ENCODE assay signal across 8 cellular contexts in the genomic region with DNA sequence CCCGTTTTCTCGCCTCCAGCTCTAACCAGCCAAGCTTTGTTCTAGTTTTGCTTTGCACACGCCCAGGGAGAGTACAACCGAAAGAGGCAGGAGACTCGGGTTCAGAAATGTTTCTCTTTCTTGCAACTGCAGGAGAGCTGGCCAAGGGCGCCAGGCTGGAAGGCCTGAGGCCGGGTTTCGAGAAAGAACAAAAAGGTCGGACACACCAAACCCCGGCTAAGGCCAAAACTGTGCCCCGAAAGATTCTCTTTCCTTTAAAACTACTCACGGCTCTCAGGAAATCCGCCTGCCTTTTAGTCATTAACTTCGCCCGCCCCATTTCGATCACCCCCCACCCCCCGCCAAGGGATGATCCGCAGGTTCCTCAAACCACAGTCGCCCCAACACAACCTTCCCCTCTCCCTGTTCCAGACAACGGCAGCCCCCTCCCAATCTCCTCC. TPM values are rescaled to one million over a fixed set of nuclear protein-coding genes. Genes with fewer than 3 reads are reported as not detected.
DNase-seq lines count a peak whose midpoint lies in the region; ATAC-seq, FAIRE-seq and TF ChIP-seq lines count a peak whose summit lies in the region.

No MANE protein-coding gene starts in this region.

- no peak for FAIRE-seq in pancreas (lab: Jason Lieb, UNC)

- ATAC-seq in GM18868 (IDR thresholded peaks at IDR 0.05; ENCODE audit: unreplicated experiment) (peak; percentile 19), HG03108 (IDR thresholded peaks at IDR 0.05; ENCODE audit: unreplicated experiment) (peak; percentile 21), pancreas (peak; percentile 25 to 58 (median 41))
- peak; percentile 16 for ATAC-seq in activated naive CD8-positive, alpha-beta T cell treated with anti-CD3 and anti-CD28 coated beads, Interleukin-2, amount 10 ng/mL, durations not matched to agents 7 days and 5 days (ENCODE audit: low read depth)

- CTCF ChIA-PET in AG04450 (lab: Charles Lee) (interaction anchor here (0.6 to 2.9 kb wide), 5 partner anchors 10 to 235 kb away, joined by 3 to 19 read pairs (median 3); no protein-coding TSS in a partner anchor), RWPE1 (lab: Yijun Ruan, JAX) (interaction anchor here (0.6 to 0.7 kb wide), 3 partner anchors 114 to 235 kb away, joined by 3 to 5 read pairs (median 4); no protein-coding TSS in a partner anchor)

- TF ChIP-seq CTCF in AG04450 (IDR thresholded peaks at IDR 0.05; ENCODE audit: low read depth, low read length) (no peak), RWPE1 (conservative IDR thresholded peaks at IDR 0.05; ENCODE audit: low read depth) (no peak), cardiac muscle cell (IDR thresholded peaks at IDR 0.05; ENCODE audit: low read depth, low read length) (no peak), pancreas (IDR thresholded peaks at IDR 0.05) (no peak), transverse colon (IDR thresholded peaks at IDR 0.05) (no peak)

- H3K4me3 Mint-ChIP-seq in activated naive CD8-positive, alpha-beta T cell treated with anti-CD3 and anti-CD28 coated beads, Interleukin-2, amount 10 ng/mL, durations not matched to agents 7 days and 5 days: peak overlapping the region; percentile 96

- no peak for TF ChIP-seq EP300 in transverse colon (IDR thresholded peaks at IDR 0.05; ENCODE audit: low read depth)

- H3K4me1 ChIP-seq in cardiac muscle cell (ENCODE audit: low read depth) (peaks cover 28% of the 10 kb centered on the region), pancreas (peaks cover 16 to 28% (median 18%) of the 10 kb centered on the region in 3 donors), transverse colon (peaks cover 14 to 44% (median 25%) of the 10 kb centered on the region in 4 donors)

- H3K4me3 ChIP-seq in AG04450 (ENCODE audit: low read depth, low read length): peak overlapping the region; percentile 83
- H3K4me3 ChIP-seq in cardiac muscle cell: peak overlapping the region; percentile 90
- H3K4me3 ChIP-seq in pancreas: peak overlapping the region; percentile 61 to 73 (median 66)
- peak overlapping the region; percentile 81 to 90 (median 83) for H3K4me3 ChIP-seq in transverse colon

- H3K27me3 Mint-ChIP-seq in activated naive CD8-positive, alpha-beta T cell treated with anti-CD3 and anti-CD28 coated beads, Interleukin-2, amount 10 ng/mL, durations not matched to agents 7 days and 5 days: no peaks in the 10 kb centered on the region

- peaks cover 37% of the 10 kb centered on the region for H3K36me3 Mint-ChIP-seq in activated naive CD8-positive, alpha-beta T cell treated with anti-CD3 and anti-CD28 coated beads, Interleukin-2, amount 10 ng/mL, durations not matched to agents 7 days and 5 days

- POLR2A ChIA-PET in AG04450 (lab: Yijun Ruan, JAX): interaction anchor here (0.7 to 2.4 kb wide), 16 partner anchors 9 to 248 kb away, joined by 3 to 10 read pairs (median 3); a partner anchor contains a TSS
- POLR2A ChIA-PET in RWPE1 (lab: Yijun Ruan, JAX; ENCODE audit: low non-redundant PET): interaction anchor here (0.5 to 1.3 kb wide), 3 partner anchors 31 to 235 kb away, joined by 3 to 5 read pairs (median 3); no protein-coding TSS in a partner anchor
- POLR2A ChIA-PET in activated naive CD8-positive, alpha-beta T cell treated with anti-CD3 and anti-CD28 coated beads, Interleukin-2, amount 10 ng/mL, durations not matched to agents 7 days and 5 days (lab: Charles Lee): interaction anchor here (0.6 to 2.8 kb wide), 7 partner anchors 9 to 359 kb away, joined by 4 to 17 read pairs (median 6); a partner anchor contains a TSS

- TF ChIP-seq POLR2A in transverse colon (IDR thresholded peaks at IDR 0.05): no peak

- H3K27ac ChIP-seq in AG04450 (ENCODE audit: low read depth, low read length) (peak overlapping the region; percentile 80), RWPE1 (peak overlapping the region; percentile 97), cardiac muscle cell (peak overlapping the region; percentile 94), pancreas (peak overlapping the region; percentile 89 to 99 (median 97)), transverse colon (peak overlapping the region; percentile 99 to 100 (median 99))

- H3K36me3 ChIP-seq in cardiac muscle cell (peaks cover under 1% of the 10 kb centered on the region), pancreas (no peaks in the 10 kb centered on the region), transverse colon (peaks cover 0 to 9% (median 0%) of the 10 kb centered on the region in 4 donors)

- H3K4me1 Mint-ChIP-seq in activated naive CD8-positive, alpha-beta T cell treated with anti-CD3 and anti-CD28 coated beads, Interleukin-2, amount 10 ng/mL, durations not matched to agents 7 days and 5 days: peaks cover 26% of the 10 kb centered on the region

- no peaks in the 10 kb centered on the region for H3K9me3 Mint-ChIP-seq in activated naive CD8-positive, alpha-beta T cell treated with anti-CD3 and anti-CD28 coated beads, Interleukin-2, amount 10 ng/mL, durations not matched to agents 7 days and 5 days

- 0 to 1% methylated on average over 20 of the region's 20 CpGs for WGBS in pancreas, 2 donors
- 0% methylated on average over 1 to 20 of the region's 20 CpGs for WGBS in transverse colon (ENCODE audit: low coverage in 1 of 2), 2 donors

- H3K27me3 ChIP-seq in AG04450 (ENCODE audit: control insufficient read depth, insufficient read depth, low read length) (no peaks in the 10 kb centered on the region), cardiac muscle cell (no peaks in the 10 kb centered on the region), pancreas (no peaks in the 10 kb centered on the region), transverse colon (no peaks in the 10 kb centered on the region)

- DNase-seq in AG04450 (ENCODE audit: low read depth, low spot score) (no peak), RWPE1 (ENCODE audit: low spot score) (peak; percentile 61), cardiac muscle cell (ENCODE audit: low read depth in 1 of 2, low spot score in 1 of 2) (peak; percentile 64 to 67), pancreas (peak in 5 of 6 donors; percentile 31 to 70 (median 56)), transverse colon (peak; percentile 51)
- peak; percentile 66 for DNase-seq in activated naive CD8-positive, alpha-beta T cell treated with anti-CD3 and anti-CD28 coated beads, Interleukin-2, amount 10 ng/mL, durations not matched to agents 7 days and 5 days

- H3K27ac Mint-ChIP-seq in activated naive CD8-positive, alpha-beta T cell treated with anti-CD3 and anti-CD28 coated beads, Interleukin-2, amount 10 ng/mL, durations not matched to agents 7 days and 5 days: peak overlapping the region; percentile 100

- in situ Hi-C loops in transverse colon (cut with MboI; ENCODE audit: low pct_ligation_motif_present in 1 of 4, low pct_unique_long_range_greater_than_20kb in 1 of 4, low sequenced_read_pairs in 3 of 4): no loop called here

- H3K9me3 ChIP-seq in AG04450 (ENCODE audit: control insufficient read depth, insufficient read depth, low read length) (peaks cover 6% of the 10 kb centered on the region), cardiac muscle cell (ENCODE audit: low read depth) (no peaks in the 10 kb centered on the region), pancreas (no peaks in the 10 kb centered on the region), transverse colon (peaks cover 7 to 12% of the 10 kb centered on the region in 2 donors)

- intact Hi-C loops in pancreas (cut with DNase I): no loop called here
- intact Hi-C loops in transverse colon (cut with DNase I; ENCODE audit: low total_unique reads): no loop called here

RNA-seq across cellular contexts. Expression of a gene that starts 0.6 kb away (rescaled TPM):
- polyA plus RNA-seq in AG04450 (2011; rRNA removed) (10.7 and 14.1 TPM in 2 replicates), cardiac muscle cell (7.2 and 9.2 TPM in 2 replicates), pancreas (1 to 10 TPM; 3.2 to 4.4 TPM)
- 12.4 and 22.9 TPM in 2 replicates for polyA minus RNA-seq in AG04450 (2011; rRNA and poly(A)+ RNA removed)
- total RNA-seq in activated naive CD8-positive, alpha-beta T cell treated with anti-CD3 and anti-CD28 coated beads, Interleukin-2, amount 10 ng/mL, durations not matched to agents 7 days and 5 days: 10 to 100 TPM; 14.9 to 15.6 TPM
- total RNA-seq in cardiac muscle cell (8.7 and 11.8 TPM in 2 replicates), pancreas (10 to 100 TPM in 1 of 6 donors, 1 to 10 TPM in 5; 5.9 to 11.2 (median 8.0) TPM), transverse colon (10 to 100 TPM in 3 of 4 donors, 1 to 10 TPM in 1; 5.8 to 46.0 (median 40.0) TPM)

RNA-seq across cellular contexts. Expression of a gene that starts 58.3 kb away (rescaled TPM):
- 2.3 and 4.3 TPM in 2 replicates for polyA plus RNA-seq in AG04450 (2011; rRNA removed)
- 0.23 and 1.3 TPM in 2 replicates for polyA minus RNA-seq in AG04450 (2011; rRNA and poly(A)+ RNA removed)
- 1 to 10 TPM; 1.7 to 1.8 TPM for total RNA-seq in activated naive CD8-positive, alpha-beta T cell treated with anti-CD3 and anti-CD28 coated beads, Interleukin-2, amount 10 ng/mL, durations not matched to agents 7 days and 5 days
- total RNA-seq in cardiac muscle cell: 0.28 and 0.63 TPM in 2 replicates
- 0.22 and 0.54 TPM in 2 replicates for polyA plus RNA-seq in cardiac muscle cell
- total RNA-seq in pancreas: 1 to 10 TPM; 1.6 to 3.4 (median 2.2) TPM
- 1 to 10 TPM; 1.4 to 1.9 TPM for polyA plus RNA-seq in pancreas
- total RNA-seq in transverse colon: 1 to 10 TPM in 1 of 4 donors, under 1 TPM in 1, not detected in 2; 0.68 to 1.1 TPM
